8 cellular contexts compared by ENCODE assay signal in genomic region chr17:39687546-39688474, GRCh38. TPM values are rescaled to one million over a fixed set of nuclear protein-coding genes. Genes with fewer than 3 reads are reported as not detected.
DNase-seq lines count a peak whose midpoint lies in the region; ATAC-seq and TF ChIP-seq lines count a peak whose summit lies in the region.

Gene PGAP3, minus strand, starts transcription at chr17:39688057. Its CDS starts 43 bp downstream, at chr17:39688014.

- H3K4me1 ChIP-seq in Caco-2 (peaks cover 20% of the 10 kb centered on the region), endocrine pancreas (ENCODE audit: control insufficient read depth, insufficient read depth, low read length) (no peaks in the 10 kb centered on the region)

- H3K4me3 ChIP-seq in Caco-2 (ENCODE audit: low read depth, low read length) (peak within 1 kb of the TSS; percentile 74), endocrine pancreas (ENCODE audit: control insufficient read depth, insufficient read depth, low read length) (peak within 1 kb of the TSS; percentile 77)

- ATAC-seq in GM21360 (IDR thresholded peaks at IDR 0.05; ENCODE audit: unreplicated experiment), result peak; percentile 79
- peak; percentile 94 for ATAC-seq in activated CD8-positive, alpha-beta memory T cell treated with anti-CD3 and anti-CD28 coated beads, Interleukin-2, amount 10 ng/mL, durations not matched to agents 7 days and 5 days

- TF ChIP-seq CTCF in Caco-2 (IDR thresholded peaks at IDR 0.05; ENCODE audit: insufficient read depth in 1 of 2, low read depth in 1 of 2, low read length in 1 of 2, severe bottlenecking in 1 of 2, unreplicated experiment in 1 of 2), result no peak

- no peaks in the 10 kb centered on the region for H3K27me3 ChIP-seq in Caco-2 (replicated peaks; ENCODE audit: control insufficient read depth, insufficient read depth, low read length)
- H3K27me3 ChIP-seq in endocrine pancreas (ENCODE audit: control insufficient read depth, insufficient read depth, low read length), result no peaks in the 10 kb centered on the region

- no peaks in the 10 kb centered on the region for H3K27me3 Mint-ChIP-seq in Caco-2 (ENCODE audit: insufficient read depth, unreplicated experiment)
- H3K27me3 Mint-ChIP-seq in activated CD8-positive, alpha-beta memory T cell treated with anti-CD3 and anti-CD28 coated beads, Interleukin-2, amount 10 ng/mL, durations not matched to agents 7 days and 5 days, result no peaks in the 10 kb centered on the region

- POLR2A ChIA-PET in Caco-2 (lab: Charles Lee), result interaction anchor here (0.7 to 3.0 kb wide), 6 partner anchors 12 to 240 kb away, joined by 3 to 32 read pairs (median 6); partner anchors contain the start of genes ERBB2, LRRC3C, MIEN1 and ORMDL3

- peak within 1 kb of the TSS; percentile 80 for H3K4me3 Mint-ChIP-seq in Caco-2 (ENCODE audit: unreplicated experiment)
- H3K4me3 Mint-ChIP-seq in activated CD8-positive, alpha-beta memory T cell treated with anti-CD3 and anti-CD28 coated beads, Interleukin-2, amount 10 ng/mL, durations not matched to agents 7 days and 5 days, result peak within 1 kb of the TSS; percentile 91

- H3K9ac ChIP-seq in endocrine pancreas (ENCODE audit: control insufficient read depth, insufficient read depth, low read length), result no peak within 1 kb of the TSS

- no peaks in the 10 kb centered on the region for H3K9me3 Mint-ChIP-seq in Caco-2 (ENCODE audit: unreplicated experiment)
- no peaks in the 10 kb centered on the region for H3K9me3 Mint-ChIP-seq in activated CD8-positive, alpha-beta memory T cell treated with anti-CD3 and anti-CD28 coated beads, Interleukin-2, amount 10 ng/mL, durations not matched to agents 7 days and 5 days (ENCODE audit: low read depth)

- CTCF ChIA-PET in Caco-2 (lab: Charles Lee), result interaction anchor here (0.6 to 2.4 kb wide), 17 partner anchors 12 to 127 kb away, joined by 3 to 22 read pairs (median 4); partner anchors contain the start of genes ERBB2, MIEN1 and PNMT
- CTCF ChIA-PET in activated CD8-positive, alpha-beta memory T cell treated with anti-CD3 and anti-CD28 coated beads, Interleukin-2, amount 10 ng/mL, durations not matched to agents 7 days and 5 days (lab: Charles Lee), result interaction anchor here (0.7 to 7.3 kb wide), 11 partner anchors 8 to 523 kb away, joined by 3 to 49 read pairs (median 4); partner anchors contain the start of genes MIEN1, PNMT, PSMD3 and STARD3

- intact Hi-C loops in Caco-2 (cut with micrococcal nuclease; ENCODE audit: unreplicated experiment), result loop anchor here (1.0 to 2.0 kb wide), 3 partner anchors 7 to 43 kb away; partner anchors contain the start of gene MIEN1

- H3K9me3 ChIP-seq in Caco-2, result no peaks in the 10 kb centered on the region
- H3K9me3 ChIP-seq in endocrine pancreas (ENCODE audit: control insufficient read depth, low read length), result no peaks in the 10 kb centered on the region

- DNase-seq in Caco-2 (peak; percentile 95 to 96), HT-29 (ENCODE audit: low spot score) (peak; percentile 92), NOMO-1 treated with DMSO at 0.1 percent for 48 hours (lab: John Stamatoyannopoulos, UW; ENCODE audit: unreplicated experiment) (peak; percentile 83), mesenteric fat pad (ENCODE audit: low spot score) (peak; percentile 94)
- DNase-seq in activated CD8-positive, alpha-beta memory T cell treated with anti-CD3 and anti-CD28 coated beads, Interleukin-2, amount 10 ng/mL, durations not matched to agents 7 days and 5 days, result peak; percentile 93
- DNase-seq in stimulated activated CD8-positive, alpha-beta memory T cell treated with anti-CD3 and anti-CD28 coated beads, Interleukin-15, amount 100 ng/mL, for 1 hour (ENCODE audit: low read depth), result peak; percentile 76

- peaks cover 11% of the 10 kb centered on the region for H3K4me1 Mint-ChIP-seq in Caco-2 (ENCODE audit: low read depth, unreplicated experiment)
- peaks cover 18% of the 10 kb centered on the region for H3K4me1 Mint-ChIP-seq in activated CD8-positive, alpha-beta memory T cell treated with anti-CD3 and anti-CD28 coated beads, Interleukin-2, amount 10 ng/mL, durations not matched to agents 7 days and 5 days

- BruUV-seq in Caco-2 (replicated peaks; lab: Mats Ljungman, UMichigan), result TSS peak; percentile 93

- H3K36me3 Mint-ChIP-seq in Caco-2 (ENCODE audit: insufficient read depth, unreplicated experiment), result peaks cover 8% of the 10 kb centered on the region
- H3K36me3 Mint-ChIP-seq in activated CD8-positive, alpha-beta memory T cell treated with anti-CD3 and anti-CD28 coated beads, Interleukin-2, amount 10 ng/mL, durations not matched to agents 7 days and 5 days, result peaks cover 3% of the 10 kb centered on the region

- peak within 1 kb of the TSS; percentile 73 for H3K27ac Mint-ChIP-seq in Caco-2 (ENCODE audit: unreplicated experiment)
- peak within 1 kb of the TSS; percentile 92 for H3K27ac Mint-ChIP-seq in activated CD8-positive, alpha-beta memory T cell treated with anti-CD3 and anti-CD28 coated beads, Interleukin-2, amount 10 ng/mL, durations not matched to agents 7 days and 5 days

- no peaks in the 10 kb centered on the region for H3K36me3 ChIP-seq in Caco-2 (ENCODE audit: control insufficient read depth, insufficient read depth, low read length)
- no peaks in the 10 kb centered on the region for H3K36me3 ChIP-seq in endocrine pancreas (ENCODE audit: control insufficient read depth, insufficient read depth, low read length)

RNA-seq across cellular contexts. Expression of gene PGAP3, which starts in this region (rescaled TPM):
- total RNA-seq in Caco-2 (2022) (14.7 and 17.4 TPM in 2 replicates), mesenteric fat pad (13.6 TPM)
- total RNA-seq in HT-29 (2014; rRNA removed; shearing (Covaris generic)), result 34.6 and 39.1 TPM in 2 replicates
- total RNA-seq in activated CD8-positive, alpha-beta memory T cell treated with anti-CD3 and anti-CD28 coated beads, Interleukin-2, amount 10 ng/mL, durations not matched to agents 7 days and 5 days, result 10 to 100 TPM; 10.5 to 13.8 TPM

Comparison
In these comparisons a context has a peak if more than half of its experiments do, and no peak if none do; other contexts are left out.
1. Peak in every context shown above with its lines: DNase-seq, ATAC-seq and H3K4me3 ChIP-seq.